In genomic region chr7:26863504-26864308, GRCh38 we compare ENCODE assay signal across 8 cellular contexts. TPM values are rescaled to one million over a fixed set of nuclear protein-coding genes. Genes with fewer than 3 reads are reported as not detected.
DNase-seq lines count a peak whose midpoint lies in the region; ATAC-seq and TF ChIP-seq lines count a peak whose summit lies in the region.

No MANE protein-coding gene starts in this region.

- DNase-seq in AG04450 (ENCODE audit: low read depth, low spot score) (no peak), GM12864 (ENCODE audit: low read depth) (peak; percentile 30), SK-N-MC (ENCODE audit: low read depth, low spot score) (no peak), dermis blood vessel endothelial cell (peak; percentile 49), transverse colon (no peak), retina (no peak)

- in situ Hi-C loops in transverse colon (cut with MboI; ENCODE audit: low pct_ligation_motif_present in 1 of 4, low pct_unique_long_range_greater_than_20kb in 1 of 4, low sequenced_read_pairs in 3 of 4): loop anchor here (25.0 kb wide), 3 partner anchors 501 to 1001 kb away; no protein-coding TSS in a partner anchor

- no peak for TF ChIP-seq EP300 in transverse colon (IDR thresholded peaks at IDR 0.05; ENCODE audit: low read depth)

- H3K36me3 ChIP-seq in SK-N-MC (ENCODE audit: insufficient read depth, low read length): no peaks in the 10 kb centered on the region
- no peaks in the 10 kb centered on the region for H3K36me3 ChIP-seq in mesodermal cell (ENCODE audit: control insufficient read depth, insufficient read depth, low read length)
- no peaks in the 10 kb centered on the region for H3K36me3 ChIP-seq in transverse colon

- H3K9me3 ChIP-seq in AG04450 (ENCODE audit: control insufficient read depth, insufficient read depth, low read length) (no peaks in the 10 kb centered on the region), SK-N-MC (ENCODE audit: low read depth, low read length) (no peaks in the 10 kb centered on the region), mesodermal cell (ENCODE audit: control insufficient read depth, low read length) (no peaks in the 10 kb centered on the region), transverse colon (no peaks in the 10 kb centered on the region)

- H3K27ac ChIP-seq in AG04450 (ENCODE audit: low read depth, low read length) (peak overlapping the region; percentile 78), SK-N-MC (no peak overlapping the region), mesodermal cell (ENCODE audit: low read depth, low read length, severe bottlenecking) (peak overlapping the region; percentile 72), transverse colon (peak overlapping the region; percentile 95 to 98 (median 96))

- H3K9ac ChIP-seq in SK-N-MC (ENCODE audit: insufficient read length): peak overlapping the region; percentile 29

- TF ChIP-seq CTCF in AG04450 (IDR thresholded peaks at IDR 0.05; ENCODE audit: low read depth, low read length) (no peak), GM12864 (IDR thresholded peaks at IDR 0.05; ENCODE audit: low read depth, low read length, missing control alignments) (no peak), transverse colon (IDR thresholded peaks at IDR 0.05) (no peak)

- H3K4me1 ChIP-seq in mesodermal cell (ENCODE audit: control insufficient read depth, insufficient read depth, low read length, poor library complexity, severe bottlenecking) (no peaks in the 10 kb centered on the region), transverse colon (peaks cover 2 to 52% (median 24%) of the 10 kb centered on the region in 4 donors)

- CTCF ChIA-PET in AG04450 (lab: Charles Lee): interaction anchor here (1.4 to 2.8 kb wide), 2 partner anchors 10 to 297 kb away, joined by 5 to 16 read pairs; no protein-coding TSS in a partner anchor

- H3K4me3 ChIP-seq in AG04450 (ENCODE audit: low read depth, low read length): peak overlapping the region; percentile 90
- peak overlapping the region; percentile 73 for H3K4me3 ChIP-seq in GM12864 (ENCODE audit: low read depth, low read length)
- H3K4me3 ChIP-seq in SK-N-MC: peak overlapping the region; percentile 80
- peak overlapping the region; percentile 80 for H3K4me3 ChIP-seq in mesodermal cell (ENCODE audit: extremely low read depth, insufficient read depth, low read length, poor library complexity, severe bottlenecking)
- peak overlapping the region; percentile 66 to 71 (median 68) for H3K4me3 ChIP-seq in transverse colon

- no peak for TF ChIP-seq POLR2A in transverse colon (IDR thresholded peaks at IDR 0.05)

- intact Hi-C loops in transverse colon (cut with DNase I; ENCODE audit: low total_unique reads): no loop called here

- POLR2A ChIA-PET in AG04450 (lab: Yijun Ruan, JAX): interaction anchor here (0.7 to 1.9 kb wide), 3 partner anchors 233 to 1001 kb away, joined by 3 to 9 read pairs (median 5); no protein-coding TSS in a partner anchor

- peak; percentile 43 for ATAC-seq in HG03159 (IDR thresholded peaks at IDR 0.05; ENCODE audit: unreplicated experiment)

- 0% methylated on average over 3 to 6 of the region's 17 CpGs for WGBS in mesodermal cell (ENCODE audit: insufficient coverage in 2 of 2), 2 experiments
- WGBS in transverse colon (ENCODE audit: low coverage in 1 of 2), 2 donors: 5 to 9% methylated on average over 16 to 17 of the region's 17 CpGs

- no peaks in the 10 kb centered on the region for H3K27me3 ChIP-seq in AG04450 (ENCODE audit: control insufficient read depth, insufficient read depth, low read length)
- no peaks in the 10 kb centered on the region for H3K27me3 ChIP-seq in transverse colon

RNA-seq across cellular contexts. Expression of gene SKAP2, which starts 0.7 kb away (rescaled TPM):
- polyA plus RNA-seq in AG04450 (2011; rRNA removed): 14.1 and 16.0 TPM in 2 replicates
- polyA minus RNA-seq in AG04450 (2011; rRNA and poly(A)+ RNA removed): 9.3 and 15.9 TPM in 2 replicates
- total RNA-seq in dermis blood vessel endothelial cell (16.0 and 28.9 TPM in 2 replicates), transverse colon (10 to 100 TPM in 3 of 4 donors, 1 to 10 TPM in 1; 2.6 to 35.2 (median 23.8) TPM)
- polyA plus RNA-seq in mesodermal cell (2013, experiment 1 of 2): 8.2 TPM
- polyA plus RNA-seq in mesodermal cell (2013, experiment 2 of 2): 8.3 TPM

Comparison
In these comparisons a context has a peak if more than half of its experiments do, and no peak if none do; other contexts are left out.
1. DNase-seq: peak in GM12864 (single experiment) and dermis blood vessel endothelial cell (single experiment); none in AG04450 (single experiment), SK-N-MC (single experiment), transverse colon (single experiment) and retina (single experiment).
2. Peak in every context shown above with its lines, with median percentiles within 50 percentile points of each other: H3K4me3 ChIP-seq.